Comparison of ENCODE assay signal across 1 cellular context in the genomic region with DNA sequence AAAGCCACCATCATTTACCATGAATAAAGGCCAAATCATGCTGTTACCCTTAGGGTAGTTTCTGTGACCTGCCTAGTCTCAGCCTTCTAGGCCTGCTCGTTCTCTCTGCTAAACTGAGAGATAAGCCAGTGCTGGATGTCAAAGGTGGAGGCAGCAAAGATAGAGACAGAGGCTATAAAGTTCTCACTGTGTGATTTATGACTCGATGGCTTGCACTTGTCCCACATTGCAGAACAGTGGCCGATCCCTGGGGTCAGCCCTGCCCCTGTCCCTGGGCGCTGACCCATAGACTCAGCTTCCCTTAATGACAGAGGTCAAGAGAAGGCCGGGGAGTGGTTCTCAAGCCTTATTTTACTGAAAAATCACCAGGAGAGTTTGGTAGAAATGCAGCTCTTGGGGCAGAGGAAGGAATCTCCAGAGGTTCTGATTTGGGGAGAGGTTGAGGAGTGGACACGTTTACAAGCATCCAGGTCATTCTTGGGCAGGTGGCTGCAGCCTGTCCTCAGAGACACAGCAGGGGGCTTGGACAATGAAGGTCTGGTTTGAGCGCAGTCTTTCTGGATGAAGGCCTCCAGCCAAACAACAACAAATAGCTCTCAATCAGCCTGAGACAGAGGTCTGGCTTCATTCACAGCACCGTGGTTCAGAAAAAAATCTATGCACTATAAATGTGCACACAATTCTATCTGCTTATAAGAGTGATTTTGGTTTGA.
TF ChIP-seq lines count a peak whose summit lies in the region.

No MANE protein-coding gene starts in this region.

TF ChIP-seq in IMR-90, 13 proteins besides CTCF, POLR2A, EP300 and RAD21 (continued from another document):
- no peak for TF ChIP-seq RCOR1 (IDR thresholded peaks at IDR 0.05; ENCODE audit: insufficient replicate concordance, low read length)
- no peak for TF ChIP-seq MAZ (IDR thresholded peaks at IDR 0.05; ENCODE audit: borderline replicate concordance, low read depth, low read length)
- no peak for TF ChIP-seq SMC3 (IDR thresholded peaks at IDR 0.05; ENCODE audit: low read depth, low read length)
- no peak for TF ChIP-seq CHD1 (IDR thresholded peaks at IDR 0.05; ENCODE audit: low read depth, low read length)
- TF ChIP-seq, protein P1, sequence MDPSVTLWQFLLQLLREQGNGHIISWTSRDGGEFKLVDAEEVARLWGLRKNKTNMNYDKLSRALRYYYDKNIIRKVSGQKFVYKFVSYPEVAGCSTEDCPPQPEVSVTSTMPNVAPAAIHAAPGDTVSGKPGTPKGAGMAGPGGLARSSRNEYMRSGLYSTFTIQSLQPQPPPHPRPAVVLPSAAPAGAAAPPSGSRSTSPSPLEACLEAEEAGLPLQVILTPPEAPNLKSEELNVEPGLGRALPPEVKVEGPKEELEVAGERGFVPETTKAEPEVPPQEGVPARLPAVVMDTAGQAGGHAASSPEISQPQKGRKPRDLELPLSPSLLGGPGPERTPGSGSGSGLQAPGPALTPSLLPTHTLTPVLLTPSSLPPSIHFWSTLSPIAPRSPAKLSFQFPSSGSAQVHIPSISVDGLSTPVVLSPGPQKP (IDR thresholded peaks at IDR 0.05; ENCODE audit: borderline replicate concordance, low read depth, low read length) = no peak
- no peak for TF ChIP-seq NFE2L2 (IDR thresholded peaks at IDR 0.05; ENCODE audit: low read depth, low read length)
- TF ChIP-seq, protein P2, sequence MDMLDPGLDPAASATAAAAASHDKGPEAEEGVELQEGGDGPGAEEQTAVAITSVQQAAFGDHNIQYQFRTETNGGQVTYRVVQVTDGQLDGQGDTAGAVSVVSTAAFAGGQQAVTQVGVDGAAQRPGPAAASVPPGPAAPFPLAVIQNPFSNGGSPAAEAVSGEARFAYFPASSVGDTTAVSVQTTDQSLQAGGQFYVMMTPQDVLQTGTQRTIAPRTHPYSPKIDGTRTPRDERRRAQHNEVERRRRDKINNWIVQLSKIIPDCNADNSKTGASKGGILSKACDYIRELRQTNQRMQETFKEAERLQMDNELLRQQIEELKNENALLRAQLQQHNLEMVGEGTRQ (IDR thresholded peaks at IDR 0.05; ENCODE audit: low read depth, low read length) = no peak
- no peak for TF ChIP-seq RFX5 (IDR thresholded peaks at IDR 0.05; ENCODE audit: low read depth, low read length)
- no peak for TF ChIP-seq MXI1 (IDR thresholded peaks at IDR 0.05; ENCODE audit: borderline replicate concordance, low read depth, low read length)
TF ChIP-seq in IMR-90: peak in this region for 0.
